ENCODE assay signal across 17 cellular contexts in the genomic region with DNA sequence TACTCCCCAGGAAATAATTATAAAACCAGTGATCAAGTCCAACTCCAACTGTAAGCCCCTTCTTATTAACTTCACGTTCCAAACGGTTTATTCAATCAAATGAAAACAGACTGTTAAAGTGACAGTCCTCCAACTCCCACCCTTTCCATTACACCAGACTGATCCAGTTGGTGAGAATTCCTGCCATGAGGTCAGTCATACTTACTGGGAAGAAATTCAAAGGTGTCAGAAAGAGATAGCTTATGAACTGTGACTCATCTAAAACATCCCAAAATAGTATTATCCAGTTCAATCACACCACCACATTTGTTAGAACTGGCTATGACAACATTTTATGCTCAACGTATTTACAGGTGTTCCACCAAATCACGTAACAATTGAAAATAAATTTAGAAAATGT. TPM values are rescaled to one million over a fixed set of nuclear protein-coding genes. Genes with fewer than 3 reads are reported as not detected.
A peak's percentile ranks its signal among the peaks of the same experiment; 100 is the strongest.
DNase-seq lines count a peak whose midpoint lies in the region; ATAC-seq and TF ChIP-seq lines count a peak whose summit lies in the region.
"Had no signal": no experiment of that assay in that cellular context is flagged by ENCODE, and none has a peak within 500 bp of the region (broad histone marks: within the 10 kb centered on the region; RNA-seq: fewer than 3 reads in every experiment).

No MANE protein-coding gene starts in this region.

- no peak for ATAC-seq in T-helper 17 cell
- ATAC-seq in foreskin keratinocyte = no peak
- ATAC-seq in HG03342 (IDR thresholded peaks at IDR 0.05; ENCODE audit: unreplicated experiment) = no peak
- ATAC-seq in GM21360 (IDR thresholded peaks at IDR 0.05; ENCODE audit: unreplicated experiment) = no peak
- ATAC-seq: A549, esophagus mucosa had no signal

- H3K9me3 Mint-ChIP-seq in activated CD4-positive, alpha-beta T cell treated with anti-CD3 and anti-CD28 coated beads, Interleukin-2, amount 10 ng/mL, durations not matched to agents 24 days and 14 days = no peaks in the 10 kb centered on the region

- peak overlapping the region; percentile 47 for H3K27ac Mint-ChIP-seq in activated CD4-positive, alpha-beta T cell treated with anti-CD3 and anti-CD28 coated beads, Interleukin-2, amount 10 ng/mL, durations not matched to agents 24 days and 14 days
- H3K27ac Mint-ChIP-seq in T-helper 17 cell = peak overlapping the region; percentile 74

- H3K27me3 ChIP-seq in foreskin keratinocyte (no peaks in the 10 kb centered on the region), skeletal muscle tissue (ENCODE audit: control insufficient read depth in 3 of 3, insufficient read depth in 3 of 3, low read length in 3 of 3) (no peaks in the 10 kb centered on the region)
- H3K27me3 ChIP-seq: thyroid gland had no signal

- H3K4me1 ChIP-seq in foreskin keratinocyte = no peaks in the 10 kb centered on the region
- H3K4me1 ChIP-seq in skeletal muscle tissue (ENCODE audit: control insufficient read depth in 3 of 3, insufficient read depth in 3 of 3, low read length in 3 of 3) = peaks cover 2 to 6% (median 4%) of the 10 kb centered on the region in 3 donors
- H3K4me1 ChIP-seq: A549, HAP-1 had no signal

- H3K9me3 ChIP-seq in T-helper 17 cell (ENCODE audit: control insufficient read depth, low read length, poor library complexity, severe bottlenecking) = no peaks in the 10 kb centered on the region
- no peaks in the 10 kb centered on the region for H3K9me3 ChIP-seq in skeletal muscle tissue (ENCODE audit: control insufficient read depth in 3 of 3, low read length in 3 of 3)
- H3K9me3 ChIP-seq: A549, HAP-1, thyroid gland had no signal

- peaks cover 6% of the 10 kb centered on the region for H3K4me1 Mint-ChIP-seq in activated CD4-positive, alpha-beta T cell treated with anti-CD3 and anti-CD28 coated beads, Interleukin-2, amount 10 ng/mL, durations not matched to agents 24 days and 14 days
- H3K4me1 Mint-ChIP-seq in T-helper 17 cell = peaks cover 12% of the 10 kb centered on the region

- H3K27me3 Mint-ChIP-seq in activated CD4-positive, alpha-beta T cell treated with anti-CD3 and anti-CD28 coated beads, Interleukin-2, amount 10 ng/mL, durations not matched to agents 24 days and 14 days = no peaks in the 10 kb centered on the region
- H3K27me3 Mint-ChIP-seq in T-helper 17 cell = no peaks in the 10 kb centered on the region

- H3K36me3 ChIP-seq in skeletal muscle tissue (ENCODE audit: control insufficient read depth in 3 of 3, insufficient read depth in 3 of 3, low read length in 3 of 3) = peaks cover 0 to 5% (median 0%) of the 10 kb centered on the region in 3 donors
- H3K36me3 ChIP-seq: thyroid gland had no signal

- no peak overlapping the region for H3K4me3 Mint-ChIP-seq in activated CD4-positive, alpha-beta T cell treated with anti-CD3 and anti-CD28 coated beads, Interleukin-2, amount 10 ng/mL, durations not matched to agents 24 days and 14 days
- no peak overlapping the region for H3K4me3 Mint-ChIP-seq in T-helper 17 cell

- H3K27ac ChIP-seq in foreskin keratinocyte (peak overlapping the region; percentile 36), skeletal muscle tissue (ENCODE audit: low read depth, low read length) (peak overlapping the region; percentile 85)
- H3K27ac ChIP-seq: A549 had no signal

- H3K9ac ChIP-seq in skeletal muscle tissue (ENCODE audit: low read depth in 1 of 3, low read length in 3 of 3) = peak overlapping the region in 2 of 3 donors; percentile 33 to 56

- TF ChIP-seq CTCF in foreskin keratinocyte (conservative IDR thresholded peaks at IDR 0.05) = no peak
- TF ChIP-seq CTCF in GM10266 (IDR thresholded peaks at IDR 0.05; ENCODE audit: control insufficient read depth, insufficient read depth, low read depth, missing control alignments) = no peak

- peaks cover 27% of the 10 kb centered on the region for H3K36me3 Mint-ChIP-seq in activated CD4-positive, alpha-beta T cell treated with anti-CD3 and anti-CD28 coated beads, Interleukin-2, amount 10 ng/mL, durations not matched to agents 24 days and 14 days (ENCODE audit: low read depth)
- H3K36me3 Mint-ChIP-seq in T-helper 17 cell (ENCODE audit: low read depth) = peaks cover 2% of the 10 kb centered on the region

- intact Hi-C loops in activated CD4-positive, alpha-beta T cell treated with anti-CD3 and anti-CD28 coated beads, Interleukin-2, amount 10 ng/mL, durations not matched to agents 24 days and 14 days (cut with micrococcal nuclease) = no loop called here

- DNase-seq in activated CD4-positive, alpha-beta T cell treated with anti-CD3 and anti-CD28 coated beads, Interleukin-2, amount 10 ng/mL, durations not matched to agents 24 days and 14 days = no peak
- DNase-seq in activated CD4-positive, alpha-beta T cell treated with anti-CD3 and anti-CD28 coated beads for 4 hours = no peak
- DNase-seq in T-helper 17 cell = no peak
- DNase-seq in foreskin keratinocyte = peak; percentile 4 to 26
- DNase-seq in GM10266 (ENCODE audit: extremely low spot score) = no peak
- DNase-seq: DMS79 treated with DMSO at 0.1 percent for 48 hours, NCI-H1417 treated with DMSO at 0.1 percent for 48 hours, NCI-H774, SHP77 treated with DMSO at 0.1 percent for 48 hours, thyroid gland had no signal

- no peak overlapping the region for H3K4me3 ChIP-seq in skeletal muscle tissue (ENCODE audit: low read length in 3 of 3)
- H3K4me3 ChIP-seq: A549, HAP-1, skin epidermis, thyroid gland had no signal

RNA-seq across cellular contexts. Expression of a gene that starts 19.5 kb away (rescaled TPM):
- total RNA-seq in activated CD4-positive, alpha-beta T cell treated with anti-CD3 and anti-CD28 coated beads, Interleukin-2, amount 10 ng/mL, durations not matched to agents 24 days and 14 days = 148 and 156 TPM in 2 replicates
- total RNA-seq in T-helper 17 cell = 100 to 1,000 TPM in 1 of 2 donors, 10 to 100 TPM in 1; 82.2 to 104 TPM
- 59.6 and 62.7 TPM in 2 replicates for total RNA-seq in foreskin keratinocyte
- 15.9 and 18.8 TPM in 2 replicates for polyA plus RNA-seq in foreskin keratinocyte
- total RNA-seq in skeletal muscle tissue = 75.2 TPM

RNA-seq across cellular contexts. Expression of a gene that starts 40.7 kb away (rescaled TPM):
- 143 and 149 TPM in 2 replicates for total RNA-seq in activated CD4-positive, alpha-beta T cell treated with anti-CD3 and anti-CD28 coated beads, Interleukin-2, amount 10 ng/mL, durations not matched to agents 24 days and 14 days
- 10 to 100 TPM; 66.8 to 74.2 TPM for total RNA-seq in T-helper 17 cell
- 58.9 and 63.2 TPM in 2 replicates for total RNA-seq in foreskin keratinocyte
- 35.5 and 42.0 TPM in 2 replicates for polyA plus RNA-seq in foreskin keratinocyte
- 39.7 TPM for total RNA-seq in skeletal muscle tissue

Comparison
In these comparisons a context has a peak if more than half of its experiments do, and no peak if none do; other contexts are left out.
1. DNase-seq: peak in foreskin keratinocyte (2 of 2); none in activated CD4-positive, alpha-beta T cell treated with anti-CD3 and anti-CD28 coated beads, Interleukin-2, amount 10 ng/mL, durations not matched to agents 24 days and 14 days (single experiment), activated CD4-positive, alpha-beta T cell treated with anti-CD3 and anti-CD28 coated beads for 4 hours (0 of 2), T-helper 17 cell (0 of 3) and GM10266 (single experiment).